Comparison of ENCODE assay signal across 1 cellular context in genomic region chr4:174216935-174217272, GRCh38.
TF ChIP-seq lines count a peak whose summit lies in the region.

No MANE protein-coding gene starts in this region.

TF ChIP-seq in SK-N-SH, 30 proteins besides CTCF, POLR2A, EP300 and RAD21 (continued from another document):
- TF ChIP-seq, protein P1, sequence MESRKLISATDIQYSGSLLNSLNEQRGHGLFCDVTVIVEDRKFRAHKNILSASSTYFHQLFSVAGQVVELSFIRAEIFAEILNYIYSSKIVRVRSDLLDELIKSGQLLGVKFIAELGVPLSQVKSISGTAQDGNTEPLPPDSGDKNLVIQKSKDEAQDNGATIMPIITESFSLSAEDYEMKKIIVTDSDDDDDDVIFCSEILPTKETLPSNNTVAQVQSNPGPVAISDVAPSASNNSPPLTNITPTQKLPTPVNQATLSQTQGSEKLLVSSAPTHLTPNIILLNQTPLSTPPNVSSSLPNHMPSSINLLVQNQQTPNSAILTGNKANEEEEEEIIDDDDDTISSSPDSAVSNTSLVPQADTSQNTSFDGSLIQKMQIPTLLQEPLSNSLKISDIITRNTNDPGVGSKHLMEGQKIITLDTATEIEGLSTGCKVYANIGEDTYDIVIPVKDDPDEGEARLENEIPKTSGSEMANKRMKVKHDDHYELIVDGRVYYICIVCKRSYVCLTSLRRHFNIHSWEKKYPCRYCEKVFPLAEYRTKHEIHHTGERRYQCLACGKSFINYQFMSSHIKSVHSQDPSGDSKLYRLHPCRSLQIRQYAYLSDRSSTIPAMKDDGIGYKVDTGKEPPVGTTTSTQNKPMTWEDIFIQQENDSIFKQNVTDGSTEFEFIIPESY (IDR thresholded peaks at IDR 0.05; ENCODE audit: borderline replicate concordance, low read depth): no peak
- TF ChIP-seq USF1 (IDR thresholded peaks at IDR 0.05; ENCODE audit: borderline replicate concordance, low read depth): no peak
- TF ChIP-seq RCOR1 (IDR thresholded peaks at IDR 0.05; ENCODE audit: low read length): no peak
